ENCODE assay signal across 14 cellular contexts in genomic region chr16:13070268-13070667, GRCh38.
A peak's percentile ranks its signal among the peaks of the same experiment; 100 is the strongest.
DNase-seq lines count a peak whose midpoint lies in the region; ATAC-seq and TF ChIP-seq lines count a peak whose summit lies in the region.
"Had no signal": no experiment of that assay in that cellular context is flagged by ENCODE, and none has a peak within 500 bp of the region (broad histone marks: within the 10 kb centered on the region; RNA-seq: fewer than 3 reads in every experiment).

No MANE protein-coding gene starts in this region.

- peaks cover 19% of the 10 kb centered on the region for H3K4me1 ChIP-seq in neural progenitor cell
- H3K4me1 ChIP-seq: prostate gland had no signal

- DNase-seq in H7, result peak; percentile 78
- peak; percentile 45 for DNase-seq in NCI-H774 (lab: John Stamatoyannopoulos, UW)
- DNase-seq in hippocampal formation (lab: John Stamatoyannopoulos, UW), result peak; percentile 7 to 10
- DNase-seq in neural progenitor cell (ENCODE audit: low spot score), result peak; percentile 93
- no peak for DNase-seq in DMS79 treated with DMSO at 0.1 percent for 48 hours (lab: John Stamatoyannopoulos, UW)
- no peak for DNase-seq in NCI-H510A (lab: John Stamatoyannopoulos, UW)
- DNase-seq in NOMO-1 treated with DMSO at 0.1 percent for 48 hours (lab: John Stamatoyannopoulos, UW; ENCODE audit: unreplicated experiment), result no peak
- DNase-seq: activated gamma-delta T cell, Kasumi-1, NCI-H187 had no signal

- ATAC-seq in HG02938 (IDR thresholded peaks at IDR 0.05; ENCODE audit: unreplicated experiment), result no peak

- peaks cover 31% of the 10 kb centered on the region for H3F3A ChIP-seq in neural progenitor cell (ENCODE audit: low read depth)

- H3K27ac Mint-ChIP-seq in neural progenitor cell, result peak overlapping the region; percentile 24
- H3K27ac Mint-ChIP-seq: B cell, mesothelial cell of epicardium had no signal

- H3K4me3 ChIP-seq in H7 (ENCODE audit: insufficient read depth, low read depth, low read length), result no peak overlapping the region
- H3K4me3 ChIP-seq in neural progenitor cell, result peak overlapping the region; percentile 24
- H3K4me3 ChIP-seq: prostate gland had no signal

- H3K79me2 ChIP-seq in neural progenitor cell (ENCODE audit: low read depth), result no peaks in the 10 kb centered on the region

- no peaks in the 10 kb centered on the region for H3K9me3 Mint-ChIP-seq in neural progenitor cell
- H3K9me3 Mint-ChIP-seq: mesothelial cell of epicardium had no signal

- H3K27ac ChIP-seq in neural progenitor cell, result peak overlapping the region; percentile 55
- H3K27ac ChIP-seq: prostate gland had no signal

- H3K9ac ChIP-seq in neural progenitor cell, result no peak overlapping the region

- peak overlapping the region; percentile 62 for H3K4me2 ChIP-seq in neural progenitor cell

- H3K27me3 ChIP-seq in H7 (ENCODE audit: control insufficient read depth, insufficient read depth, low read length) (no peaks in the 10 kb centered on the region), neural progenitor cell (no peaks in the 10 kb centered on the region)

- H3K4me1 Mint-ChIP-seq in neural progenitor cell, result peaks cover 22% of the 10 kb centered on the region
- H3K4me1 Mint-ChIP-seq: B cell, mesothelial cell of epicardium had no signal

- no peaks in the 10 kb centered on the region for H3K36me3 Mint-ChIP-seq in neural progenitor cell
- H3K36me3 Mint-ChIP-seq: mesothelial cell of epicardium had no signal

- peak overlapping the region; percentile 49 for H3K4me3 Mint-ChIP-seq in neural progenitor cell
- H3K4me3 Mint-ChIP-seq: B cell, mesothelial cell of epicardium had no signal

- H3K27me3 Mint-ChIP-seq in neural progenitor cell (ENCODE audit: insufficient read depth, low read depth), result peaks cover 6% of the 10 kb centered on the region

- H4K20me1 ChIP-seq in neural progenitor cell (ENCODE audit: low read depth), result no peaks in the 10 kb centered on the region

- H3K36me3 ChIP-seq in H7 (replicated peaks; ENCODE audit: control insufficient read depth, insufficient read depth, low read length), result no peaks in the 10 kb centered on the region
- no peaks in the 10 kb centered on the region for H3K36me3 ChIP-seq in neural progenitor cell
- H3K36me3 ChIP-seq: prostate gland had no signal

- no peak overlapping the region for H2AFZ ChIP-seq in neural progenitor cell (replicated peaks)

- TF ChIP-seq CTCF in neural progenitor cell (IDR thresholded peaks at IDR 0.05), result no peak

- H3K9me3 ChIP-seq in neural progenitor cell (ENCODE audit: low read depth), result no peaks in the 10 kb centered on the region
- H3K9me3 ChIP-seq: prostate gland had no signal

Comparison
In these comparisons a context has a peak if more than half of its experiments do, and no peak if none do; other contexts are left out.
1. DNase-seq: peak in H7 (single experiment), NCI-H774 (single experiment), hippocampal formation (2 of 2) and neural progenitor cell (single experiment); none in DMS79 treated with DMSO at 0.1 percent for 48 hours (single experiment), NCI-H510A (single experiment) and NOMO-1 treated with DMSO at 0.1 percent for 48 hours (single experiment).